Comparison of ENCODE assay signal across 8 cellular contexts in genomic region chr19:3243851-3244700, GRCh38. TPM values are rescaled to one million over a fixed set of nuclear protein-coding genes. Genes with fewer than 3 reads are reported as not detected.
DNase-seq lines count a peak whose midpoint lies in the region; ATAC-seq, FAIRE-seq and TF ChIP-seq lines count a peak whose summit lies in the region.

No MANE protein-coding gene starts in this region.

- no peak overlapping the region for H2AFZ ChIP-seq in HCT116 (ENCODE audit: low read depth, low read length, poor library complexity, severe bottlenecking)
- no peak overlapping the region for H2AFZ ChIP-seq in GM12878 (ENCODE audit: control insufficient read depth, low read depth, low read length)

- H3K9ac ChIP-seq in HCT116 (ENCODE audit: low read length): no peak overlapping the region
- H3K9ac ChIP-seq in GM12878 (ENCODE audit: control insufficient read depth, insufficient read depth, low read length): no peak overlapping the region

- in situ Hi-C loops in SK-MEL-5 (cut with HindIII; ENCODE audit: low pct_unique_long_range_greater_than_20kb, low sequenced_read_pairs): no loop called here
- in situ Hi-C loops in GM12878 (cut with MboI): no loop called here

- H4K20me1 ChIP-seq in HCT116 (ENCODE audit: insufficient read depth) (no peaks in the 10 kb centered on the region), GM12878 (ENCODE audit: control insufficient read depth, insufficient read depth) (no peaks in the 10 kb centered on the region)

- ATAC-seq in HCT116 (peak; percentile 67), GM12878 (no peak), HG03108 (IDR thresholded peaks at IDR 0.05; ENCODE audit: unreplicated experiment) (no peak), GM21381 (IDR thresholded peaks at IDR 0.05; ENCODE audit: unreplicated experiment) (no peak)

- H3K79me2 ChIP-seq in HCT116 (ENCODE audit: insufficient read depth, low read length) (no peaks in the 10 kb centered on the region), GM12878 (ENCODE audit: control insufficient read depth, insufficient read depth, low read length) (no peaks in the 10 kb centered on the region)

- H3K4me3 ChIP-seq in HCT116 (replicated peaks in 1 of 2; ENCODE audit: low read depth in 1 of 2, low read length in 2 of 2) (no peak overlapping the region), GM12878 (no peak overlapping the region)

- no peaks in the 10 kb centered on the region for H3K9me3 ChIP-seq in HCT116 (ENCODE audit: control insufficient read depth in 1 of 2, insufficient read depth in 1 of 2, low read depth in 1 of 2, low read length in 2 of 2)
- no peaks in the 10 kb centered on the region for H3K9me3 ChIP-seq in GM12878 (replicated peaks; ENCODE audit: control insufficient read depth, insufficient read depth, low read length)

- H3K4me1 ChIP-seq in HCT116 (ENCODE audit: control insufficient read depth in 1 of 2, insufficient read depth in 2 of 2, low read length in 2 of 2) (no peaks in the 10 kb centered on the region), GM12878 (ENCODE audit: control insufficient read depth, insufficient read depth, low read length) (no peaks in the 10 kb centered on the region)

- TF ChIP-seq CTCF in HCT116 (IDR thresholded peaks at IDR 0.05 in 2 of 3, conservative IDR thresholded peaks at IDR 0.05 in 1 of 3; ENCODE audit: borderline replicate concordance in 1 of 3, insufficient read depth in 1 of 3, low read depth in 2 of 3, low read length in 2 of 3): no peak
- no peak for TF ChIP-seq CTCF in GM12878 (IDR thresholded peaks at IDR 0.05 in 2 of 3, conservative IDR thresholded peaks at IDR 0.05 in 1 of 3; ENCODE audit: control insufficient read depth in 2 of 3, extremely low read depth in 1 of 3, insufficient read depth in 1 of 3, low read depth in 3 of 3, low read length in 3 of 3)

- DNase-seq in HCT116 (ENCODE audit: low read depth, low spot score) (peak; percentile 15), SK-MEL-5 (ENCODE audit: low read depth, low spot score) (peak; percentile 57), GM12878 (ENCODE audit: low read depth, low spot score) (no peak), mucosa of gallbladder (ENCODE audit: low spot score) (peak; percentile 42), COR-L47 (lab: John Stamatoyannopoulos, UW) (no peak), OCI-M2 (lab: John Stamatoyannopoulos, UW; ENCODE audit: unreplicated experiment) (no peak)

- no TSS peak for BruUV-seq in HCT116 (replicated peaks; lab: Mats Ljungman, UMichigan)
- no TSS peak for BruUV-seq in GM12878 (replicated peaks; lab: Mats Ljungman, UMichigan)

- TF ChIP-seq POLR2A in HCT116 (IDR thresholded peaks at IDR 0.05; ENCODE audit: borderline replicate concordance, extremely low read depth, insufficient read depth, insufficient read length): no peak
- no peak for TF ChIP-seq POLR2A in GM12878 (IDR thresholded peaks at IDR 0.05; ENCODE audit: low read depth, low read length)

- no peak for TF ChIP-seq RAD21 in HCT116 (IDR thresholded peaks at IDR 0.05; ENCODE audit: low read depth)
- TF ChIP-seq RAD21 in GM12878 (IDR thresholded peaks at IDR 0.05; ENCODE audit: insufficient read depth, low read depth, low read length): no peak

- H3K4me2 ChIP-seq in HCT116 (ENCODE audit: low read length) (no peak overlapping the region), GM12878 (ENCODE audit: control insufficient read depth, insufficient read depth) (no peak overlapping the region)

- POLR2A ChIA-PET in HCT116 (lab: Charles Lee): no interaction called here
- POLR2A ChIA-PET in GM12878 (lab: Charles Lee): no interaction called here

- SMC1A ChIA-PET in GM12878 (lab: Charles Lee; ENCODE audit: uncharacterized antibody, unreplicated experiment): no interaction called here

- no peak for TF ChIP-seq EP300 in GM12878 (IDR thresholded peaks at IDR 0.05; ENCODE audit: borderline replicate concordance in 1 of 2, control insufficient read depth in 1 of 2, low read depth in 2 of 2, low read length in 2 of 2)

- 41% methylated on average over 20 of the region's 20 CpGs for WGBS in GM12878 (ENCODE audit: insufficient coverage, insufficient replicate concordance, low lambda C conversion rate, missing lambda C conversion rate)

- H3K27me3 ChIP-seq in HCT116 (ENCODE audit: insufficient read depth, low read length) (peaks cover 11% of the 10 kb centered on the region), GM12878 (replicated peaks in 1 of 2; ENCODE audit: control insufficient read depth in 2 of 2, insufficient read depth in 2 of 2, low read length in 1 of 2) (no peaks in the 10 kb centered on the region)

- H3K9me2 ChIP-seq in HCT116 (ENCODE audit: insufficient read depth): no peaks in the 10 kb centered on the region

- no peak for FAIRE-seq in GM12878 (lab: Jason Lieb, UNC)

- no peak overlapping the region for H3K27ac ChIP-seq in HCT116 (ENCODE audit: low read depth, low read length)
- H3K27ac ChIP-seq in GM12878 (ENCODE audit: control insufficient read depth, insufficient read depth): no peak overlapping the region

- H3K36me3 ChIP-seq in HCT116 (ENCODE audit: control insufficient read depth in 1 of 2, insufficient read depth in 2 of 2, low read length in 2 of 2) (no peaks in the 10 kb centered on the region), GM12878 (ENCODE audit: control insufficient read depth in 2 of 2, insufficient read depth in 2 of 2, low read length in 1 of 2) (no peaks in the 10 kb centered on the region)

- RAD21 ChIA-PET in HCT116 (lab: Charles Lee; ENCODE audit: low non-redundant PET in 1 of 2, low total read pairs in 2 of 2, uncharacterized antibody in 2 of 2, unreplicated experiment in 2 of 2): no interaction called here
- RAD21 ChIA-PET in GM12878 (lab: Charles Lee; ENCODE audit: unreplicated experiment): no interaction called here

- CTCF ChIA-PET in HCT116 (lab: Charles Lee) (no interaction called here), GM12878 (lab: Yijun Ruan, JAX) (no interaction called here)

- intact Hi-C loops in HCT116 (cut with micrococcal nuclease): no loop called here
- intact Hi-C loops in GM12878 (cut with micrococcal nuclease; ENCODE audit: unreplicated experiment): no loop called here

TF ChIP-seq in HCT116, 20 proteins besides CTCF, POLR2A, EP300 and RAD21 (continues in another document):
- TF ChIP-seq MAX (IDR thresholded peaks at IDR 0.05) (peak; percentile 44), EZH2phosphoT487 (IDR thresholded peaks at IDR 0.05; ENCODE audit: borderline replicate concordance) (no peak)

TF ChIP-seq in GM12878, 131 proteins besides CTCF, POLR2A, EP300 and RAD21 (continues in another document):
- TF ChIP-seq CHD4 (IDR thresholded peaks at IDR 0.05): no peak
- no peak for TF ChIP-seq CREM (IDR thresholded peaks at IDR 0.05; ENCODE audit: low read depth)
- no peak for TF ChIP-seq ASH2L (IDR thresholded peaks at IDR 0.05; ENCODE audit: borderline replicate concordance, low read depth)
- no peak for TF ChIP-seq SUPT20H (IDR thresholded peaks at IDR 0.05; ENCODE audit: borderline replicate concordance, control insufficient read depth, low read depth, low read length)

RNA-seq across cellular contexts. Expression of gene CELF5, which starts 19.6 kb away (rescaled TPM):
- 2.5 TPM for total RNA-seq in HCT116 (2021; ENCODE audit: unreplicated experiment)
- 1.0 and 1.6 TPM in 2 replicates for polyA plus RNA-seq in HCT116 (2012)
- not detected in 2 replicates for total RNA-seq in SK-MEL-5 (2014; rRNA removed; shearing (Covaris generic))
- polyA plus RNA-seq in SK-MEL-5 (2015; cell fraction: cytosol; rRNA removed): 0.21 and 1.3 TPM in 2 replicates
- polyA plus RNA-seq in SK-MEL-5 (2015; cell fraction: nucleus; rRNA removed): 0.26 and 1.3 TPM in 2 replicates
- not detected in 2 replicates for total RNA-seq in GM12878 (2013; cell fraction: nucleolus; rRNA removed)
- not detected in 2 replicates for total RNA-seq in GM12878 (2014; rRNA removed)
- not detected in 2 replicates for total RNA-seq in GM12878 (2014; rRNA removed; fragmentation: Illumina TruSeq; extraction: Trizol)
- not detected in 2 replicates for total RNA-seq in GM12878 (2021)
- not detected for polyA plus RNA-seq in GM12878 (2011; ENCODE audit: low read depth)
- polyA plus RNA-seq in GM12878 (2011; rRNA removed): 0.01 and 0.04 TPM in 2 replicates
- polyA plus RNA-seq in GM12878 (2011; cell fraction: cytosol; rRNA removed): not detected in 2 replicates
- 0.16 and 0.51 TPM in 2 replicates for polyA plus RNA-seq in GM12878 (2011; cell fraction: nucleus; rRNA removed)
- polyA plus RNA-seq in GM12878 (2012): 0.07 TPM in 1 of 2 replicates, not detected in the other
- polyA plus RNA-seq in GM12878 (2014; fragmentation: Illumina TruSeq; extraction: Trizol): not detected in 2 replicates
- not detected for polyA plus RNA-seq in GM12878 (2014; fragmentation: Nextera tagmentation; extraction: Ambion mirVana)
- polyA plus RNA-seq in GM12878 (2014; rRNA removed): 0.01 and 0.16 TPM in 2 replicates
- polyA plus RNA-seq in GM12878 (2016; fragmentation: Nextera tagmentation; extraction: Ambion mirVana): not detected
- polyA minus RNA-seq in GM12878 (2011; rRNA and poly(A)+ RNA removed): 0.21 TPM in 1 of 2 replicates, not detected in the other
- polyA minus RNA-seq in GM12878 (2011; cell fraction: cytosol; rRNA and poly(A)+ RNA removed): not detected in 2 replicates
- polyA minus RNA-seq in GM12878 (2011; cell fraction: nucleus; rRNA and poly(A)+ RNA removed): 0.38 TPM in 1 of 2 replicates, not detected in the other
- 0.49 TPM for total RNA-seq in mucosa of gallbladder

RNA-seq across cellular contexts. Expression of gene NCLN, which starts 58.3 kb away (rescaled TPM):
- total RNA-seq in HCT116 (2021; ENCODE audit: unreplicated experiment) (119 TPM), GM12878 (2014; rRNA removed) (35.0 and 43.0 TPM in 2 replicates), GM12878 (2014; rRNA removed; fragmentation: Illumina TruSeq; extraction: Trizol) (14.5 and 18.6 TPM in 2 replicates), GM12878 (2021) (69.2 and 79.1 TPM in 2 replicates), mucosa of gallbladder (44.9 TPM)
- 91.3 and 94.7 TPM in 2 replicates for polyA plus RNA-seq in HCT116 (2012)
- total RNA-seq in SK-MEL-5 (2014; rRNA removed; shearing (Covaris generic)): 62.2 and 65.3 TPM in 2 replicates
- 130 and 162 TPM in 2 replicates for polyA plus RNA-seq in SK-MEL-5 (2015; cell fraction: cytosol; rRNA removed)
- 81.2 and 134 TPM in 2 replicates for polyA plus RNA-seq in SK-MEL-5 (2015; cell fraction: nucleus; rRNA removed)
- 37.3 and 45.2 TPM in 2 replicates for total RNA-seq in GM12878 (2013; cell fraction: nucleolus; rRNA removed)
- polyA plus RNA-seq in GM12878 (2011; ENCODE audit: low read depth): 8.1 TPM
- polyA plus RNA-seq in GM12878 (2011; rRNA removed) (10.7 and 29.5 TPM in 2 replicates), GM12878 (2014; fragmentation: Illumina TruSeq; extraction: Trizol) (2.3 and 11.6 TPM in 2 replicates), GM12878 (2014; fragmentation: Nextera tagmentation; extraction: Ambion mirVana) (1 to 10 TPM; 2.2 to 7.2 TPM), GM12878 (2014; rRNA removed) (42.6 and 64.0 TPM in 2 replicates), GM12878 (2016; fragmentation: Nextera tagmentation; extraction: Ambion mirVana) (10 to 100 TPM; 71.8 to 75.2 TPM)
- 38.7 and 57.3 TPM in 2 replicates for polyA plus RNA-seq in GM12878 (2011; cell fraction: cytosol; rRNA removed)
- polyA plus RNA-seq in GM12878 (2011; cell fraction: nucleus; rRNA removed): 95.1 and 119 TPM in 2 replicates
- 36.4 and 40.2 TPM in 2 replicates for polyA plus RNA-seq in GM12878 (2012)
- polyA minus RNA-seq in GM12878 (2011; rRNA and poly(A)+ RNA removed): 28.0 and 50.8 TPM in 2 replicates
- polyA minus RNA-seq in GM12878 (2011; cell fraction: cytosol; rRNA and poly(A)+ RNA removed): 25.0 and 25.9 TPM in 2 replicates
- 12.5 and 24.5 TPM in 2 replicates for polyA minus RNA-seq in GM12878 (2011; cell fraction: nucleus; rRNA and poly(A)+ RNA removed)

Comparison
In these comparisons a context has a peak if more than half of its experiments do, and no peak if none do; other contexts are left out.
1. DNase-seq: peak in HCT116 (single experiment), SK-MEL-5 (single experiment) and mucosa of gallbladder (single experiment); none in GM12878 (single experiment), COR-L47 (single experiment) and OCI-M2 (single experiment).
2. Of the 18 proteins assayed by ChIP-seq in both GM12878 and HCT116: peak only in GM12878: none; only in HCT116: MAX; in both: REST; in neither: 16.